Comparison of ENCODE assay signal across 1 cellular context in the genomic region with DNA sequence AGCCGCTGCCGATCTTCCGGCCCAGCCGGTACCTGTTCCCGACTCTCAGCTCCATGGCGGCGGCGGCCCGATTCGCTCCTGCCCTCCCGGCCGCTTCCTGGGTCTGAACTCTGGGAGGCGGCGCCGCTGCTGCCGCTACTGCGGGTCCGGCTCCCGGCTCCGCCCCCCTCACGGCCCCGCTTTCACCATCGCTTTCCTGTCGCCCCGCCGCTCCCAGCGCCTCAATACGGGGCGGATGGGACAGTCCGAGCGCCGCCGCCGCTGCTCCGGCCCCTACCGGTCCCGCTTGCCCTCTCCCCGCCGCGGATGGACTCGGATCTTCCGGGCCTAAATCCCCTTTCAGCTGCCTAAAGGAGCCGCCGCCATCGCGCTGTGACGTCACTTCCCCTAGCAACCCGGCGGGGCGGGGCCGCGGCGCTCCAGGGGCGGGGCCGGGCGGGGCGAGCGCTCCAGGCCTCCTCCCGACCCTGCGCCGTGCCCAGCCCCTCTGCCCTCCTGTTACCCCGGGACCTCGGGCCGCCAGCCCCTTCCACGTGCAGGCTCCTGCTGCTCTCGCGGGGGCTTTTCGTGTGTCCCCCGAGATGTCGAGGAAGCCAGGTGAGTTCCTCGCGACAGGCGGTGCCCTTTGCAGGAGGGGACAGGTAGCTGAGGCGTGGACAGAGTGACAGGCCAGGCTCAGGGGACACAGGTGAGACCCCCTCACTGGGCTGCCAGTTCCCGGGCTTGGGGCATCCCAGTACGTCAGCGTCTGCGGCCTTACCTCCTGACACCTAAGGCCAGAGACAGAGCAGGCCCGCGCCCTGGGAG.
TF ChIP-seq lines count a peak whose summit lies in the region.

A gene (minus strand): TSS at position 374 of the 807 bp plus-strand sequence. CDS start 319 bp downstream, at position 55.

TF ChIP-seq in WTC11, 78 proteins besides CTCF, POLR2A, EP300 and RAD21 (continued from another document):
- TF ChIP-seq, protein P1, sequence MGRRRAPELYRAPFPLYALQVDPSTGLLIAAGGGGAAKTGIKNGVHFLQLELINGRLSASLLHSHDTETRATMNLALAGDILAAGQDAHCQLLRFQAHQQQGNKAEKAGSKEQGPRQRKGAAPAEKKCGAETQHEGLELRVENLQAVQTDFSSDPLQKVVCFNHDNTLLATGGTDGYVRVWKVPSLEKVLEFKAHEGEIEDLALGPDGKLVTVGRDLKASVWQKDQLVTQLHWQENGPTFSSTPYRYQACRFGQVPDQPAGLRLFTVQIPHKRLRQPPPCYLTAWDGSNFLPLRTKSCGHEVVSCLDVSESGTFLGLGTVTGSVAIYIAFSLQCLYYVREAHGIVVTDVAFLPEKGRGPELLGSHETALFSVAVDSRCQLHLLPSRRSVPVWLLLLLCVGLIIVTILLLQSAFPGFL (CRISPR knock-in tag; IDR thresholded peaks at IDR 0.05; ENCODE audit: borderline replicate concordance), result no peak
- TF ChIP-seq, protein P2, sequence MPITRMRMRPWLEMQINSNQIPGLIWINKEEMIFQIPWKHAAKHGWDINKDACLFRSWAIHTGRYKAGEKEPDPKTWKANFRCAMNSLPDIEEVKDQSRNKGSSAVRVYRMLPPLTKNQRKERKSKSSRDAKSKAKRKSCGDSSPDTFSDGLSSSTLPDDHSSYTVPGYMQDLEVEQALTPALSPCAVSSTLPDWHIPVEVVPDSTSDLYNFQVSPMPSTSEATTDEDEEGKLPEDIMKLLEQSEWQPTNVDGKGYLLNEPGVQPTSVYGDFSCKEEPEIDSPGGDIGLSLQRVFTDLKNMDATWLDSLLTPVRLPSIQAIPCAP (CRISPR knock-in tag; IDR thresholded peaks at IDR 0.05), result no peak
- TF ChIP-seq ELF4 (CRISPR knock-in tag; IDR thresholded peaks at IDR 0.05; ENCODE audit: low read depth), result no peak
- peak; percentile 57; the same call in 1 of the 2 replicates for TF ChIP-seq TP53 (CRISPR knock-in tag; IDR thresholded peaks at IDR 0.05)
- TF ChIP-seq, protein P3, sequence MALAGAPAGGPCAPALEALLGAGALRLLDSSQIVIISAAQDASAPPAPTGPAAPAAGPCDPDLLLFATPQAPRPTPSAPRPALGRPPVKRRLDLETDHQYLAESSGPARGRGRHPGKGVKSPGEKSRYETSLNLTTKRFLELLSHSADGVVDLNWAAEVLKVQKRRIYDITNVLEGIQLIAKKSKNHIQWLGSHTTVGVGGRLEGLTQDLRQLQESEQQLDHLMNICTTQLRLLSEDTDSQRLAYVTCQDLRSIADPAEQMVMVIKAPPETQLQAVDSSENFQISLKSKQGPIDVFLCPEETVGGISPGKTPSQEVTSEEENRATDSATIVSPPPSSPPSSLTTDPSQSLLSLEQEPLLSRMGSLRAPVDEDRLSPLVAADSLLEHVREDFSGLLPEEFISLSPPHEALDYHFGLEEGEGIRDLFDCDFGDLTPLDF (CRISPR knock-in tag; IDR thresholded peaks at IDR 0.05), result no peak
- TF ChIP-seq TEAD4 (CRISPR knock-in tag; IDR thresholded peaks at IDR 0.05), result no peak
- 0 out of 2 replicates have a peak, but pooled peaks have one; percentile 36 for TF ChIP-seq ZBTB21 (CRISPR knock-in tag; IDR thresholded peaks at IDR 0.05; ENCODE audit: borderline replicate concordance)
- TF ChIP-seq, protein P4, sequence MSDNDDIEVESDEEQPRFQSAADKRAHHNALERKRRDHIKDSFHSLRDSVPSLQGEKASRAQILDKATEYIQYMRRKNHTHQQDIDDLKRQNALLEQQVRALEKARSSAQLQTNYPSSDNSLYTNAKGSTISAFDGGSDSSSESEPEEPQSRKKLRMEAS (CRISPR knock-in tag; IDR thresholded peaks at IDR 0.05), result peak; percentile 53
- TF ChIP-seq, protein P5, sequence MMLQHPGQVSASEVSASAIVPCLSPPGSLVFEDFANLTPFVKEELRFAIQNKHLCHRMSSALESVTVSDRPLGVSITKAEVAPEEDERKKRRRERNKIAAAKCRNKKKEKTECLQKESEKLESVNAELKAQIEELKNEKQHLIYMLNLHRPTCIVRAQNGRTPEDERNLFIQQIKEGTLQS (CRISPR knock-in tag; conservative IDR thresholded peaks at IDR 0.05), result no peak
- TF ChIP-seq OVOL2 (CRISPR knock-in tag; IDR thresholded peaks at IDR 0.05; ENCODE audit: borderline replicate concordance), result no peak
- TF ChIP-seq TEAD1 (CRISPR knock-in tag; IDR thresholded peaks at IDR 0.05), result 0 out of 2 replicates have a peak, but pooled peaks have one; percentile 30
- TF ChIP-seq ZNF263 (CRISPR knock-in tag; IDR thresholded peaks at IDR 0.05; ENCODE audit: low read depth), result no peak
- TF ChIP-seq, protein P6, sequence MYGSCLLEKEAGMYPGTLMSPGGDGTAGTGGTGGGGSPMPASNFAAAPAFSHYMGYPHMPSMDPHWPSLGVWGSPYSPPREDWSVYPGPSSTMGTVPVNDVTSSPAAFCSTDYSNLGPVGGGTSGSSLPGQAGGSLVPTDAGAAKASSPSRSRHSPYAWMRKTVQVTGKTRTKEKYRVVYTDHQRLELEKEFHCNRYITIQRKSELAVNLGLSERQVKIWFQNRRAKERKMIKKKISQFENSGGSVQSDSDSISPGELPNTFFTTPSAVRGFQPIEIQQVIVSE (CRISPR knock-in tag; IDR thresholded peaks at IDR 0.05; ENCODE audit: borderline replicate concordance), result no peak
- TF ChIP-seq ATF1 (CRISPR knock-in tag; IDR thresholded peaks at IDR 0.05), result no peak
- no peak for TF ChIP-seq EMX1 (CRISPR knock-in tag; IDR thresholded peaks at IDR 0.05)
- no peak for TF ChIP-seq SMAD3 (CRISPR knock-in tag; IDR thresholded peaks at IDR 0.05; ENCODE audit: borderline replicate concordance)
- TF ChIP-seq, protein P7, sequence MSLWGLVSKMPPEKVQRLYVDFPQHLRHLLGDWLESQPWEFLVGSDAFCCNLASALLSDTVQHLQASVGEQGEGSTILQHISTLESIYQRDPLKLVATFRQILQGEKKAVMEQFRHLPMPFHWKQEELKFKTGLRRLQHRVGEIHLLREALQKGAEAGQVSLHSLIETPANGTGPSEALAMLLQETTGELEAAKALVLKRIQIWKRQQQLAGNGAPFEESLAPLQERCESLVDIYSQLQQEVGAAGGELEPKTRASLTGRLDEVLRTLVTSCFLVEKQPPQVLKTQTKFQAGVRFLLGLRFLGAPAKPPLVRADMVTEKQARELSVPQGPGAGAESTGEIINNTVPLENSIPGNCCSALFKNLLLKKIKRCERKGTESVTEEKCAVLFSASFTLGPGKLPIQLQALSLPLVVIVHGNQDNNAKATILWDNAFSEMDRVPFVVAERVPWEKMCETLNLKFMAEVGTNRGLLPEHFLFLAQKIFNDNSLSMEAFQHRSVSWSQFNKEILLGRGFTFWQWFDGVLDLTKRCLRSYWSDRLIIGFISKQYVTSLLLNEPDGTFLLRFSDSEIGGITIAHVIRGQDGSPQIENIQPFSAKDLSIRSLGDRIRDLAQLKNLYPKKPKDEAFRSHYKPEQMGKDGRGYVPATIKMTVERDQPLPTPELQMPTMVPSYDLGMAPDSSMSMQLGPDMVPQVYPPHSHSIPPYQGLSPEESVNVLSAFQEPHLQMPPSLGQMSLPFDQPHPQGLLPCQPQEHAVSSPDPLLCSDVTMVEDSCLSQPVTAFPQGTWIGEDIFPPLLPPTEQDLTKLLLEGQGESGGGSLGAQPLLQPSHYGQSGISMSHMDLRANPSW (CRISPR knock-in tag; conservative IDR thresholded peaks at IDR 0.05; ENCODE audit: low read depth), result no peak
- TF ChIP-seq NFE2L1 (CRISPR knock-in tag; IDR thresholded peaks at IDR 0.05), result no peak
- TF ChIP-seq NR3C1 (CRISPR knock-in tag; conservative IDR thresholded peaks at IDR 0.05; ENCODE audit: low read depth), result no peak
- TF ChIP-seq, protein P8, sequence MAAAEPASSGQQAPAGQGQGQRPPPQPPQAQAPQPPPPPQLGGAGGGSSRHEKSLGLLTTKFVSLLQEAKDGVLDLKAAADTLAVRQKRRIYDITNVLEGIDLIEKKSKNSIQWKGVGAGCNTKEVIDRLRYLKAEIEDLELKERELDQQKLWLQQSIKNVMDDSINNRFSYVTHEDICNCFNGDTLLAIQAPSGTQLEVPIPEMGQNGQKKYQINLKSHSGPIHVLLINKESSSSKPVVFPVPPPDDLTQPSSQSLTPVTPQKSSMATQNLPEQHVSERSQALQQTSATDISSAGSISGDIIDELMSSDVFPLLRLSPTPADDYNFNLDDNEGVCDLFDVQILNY (CRISPR knock-in tag; IDR thresholded peaks at IDR 0.05), result peak; percentile 42; the same call in 1 of the 2 replicates
- TF ChIP-seq ZNF423 (CRISPR knock-in tag; IDR thresholded peaks at IDR 0.05), result no peak
- TF ChIP-seq, protein P9, sequence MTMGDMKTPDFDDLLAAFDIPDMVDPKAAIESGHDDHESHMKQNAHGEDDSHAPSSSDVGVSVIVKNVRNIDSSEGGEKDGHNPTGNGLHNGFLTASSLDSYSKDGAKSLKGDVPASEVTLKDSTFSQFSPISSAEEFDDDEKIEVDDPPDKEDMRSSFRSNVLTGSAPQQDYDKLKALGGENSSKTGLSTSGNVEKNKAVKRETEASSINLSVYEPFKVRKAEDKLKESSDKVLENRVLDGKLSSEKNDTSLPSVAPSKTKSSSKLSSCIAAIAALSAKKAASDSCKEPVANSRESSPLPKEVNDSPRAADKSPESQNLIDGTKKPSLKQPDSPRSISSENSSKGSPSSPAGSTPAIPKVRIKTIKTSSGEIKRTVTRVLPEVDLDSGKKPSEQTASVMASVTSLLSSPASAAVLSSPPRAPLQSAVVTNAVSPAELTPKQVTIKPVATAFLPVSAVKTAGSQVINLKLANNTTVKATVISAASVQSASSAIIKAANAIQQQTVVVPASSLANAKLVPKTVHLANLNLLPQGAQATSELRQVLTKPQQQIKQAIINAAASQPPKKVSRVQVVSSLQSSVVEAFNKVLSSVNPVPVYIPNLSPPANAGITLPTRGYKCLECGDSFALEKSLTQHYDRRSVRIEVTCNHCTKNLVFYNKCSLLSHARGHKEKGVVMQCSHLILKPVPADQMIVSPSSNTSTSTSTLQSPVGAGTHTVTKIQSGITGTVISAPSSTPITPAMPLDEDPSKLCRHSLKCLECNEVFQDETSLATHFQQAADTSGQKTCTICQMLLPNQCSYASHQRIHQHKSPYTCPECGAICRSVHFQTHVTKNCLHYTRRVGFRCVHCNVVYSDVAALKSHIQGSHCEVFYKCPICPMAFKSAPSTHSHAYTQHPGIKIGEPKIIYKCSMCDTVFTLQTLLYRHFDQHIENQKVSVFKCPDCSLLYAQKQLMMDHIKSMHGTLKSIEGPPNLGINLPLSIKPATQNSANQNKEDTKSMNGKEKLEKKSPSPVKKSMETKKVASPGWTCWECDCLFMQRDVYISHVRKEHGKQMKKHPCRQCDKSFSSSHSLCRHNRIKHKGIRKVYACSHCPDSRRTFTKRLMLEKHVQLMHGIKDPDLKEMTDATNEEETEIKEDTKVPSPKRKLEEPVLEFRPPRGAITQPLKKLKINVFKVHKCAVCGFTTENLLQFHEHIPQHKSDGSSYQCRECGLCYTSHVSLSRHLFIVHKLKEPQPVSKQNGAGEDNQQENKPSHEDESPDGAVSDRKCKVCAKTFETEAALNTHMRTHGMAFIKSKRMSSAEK (CRISPR knock-in tag; IDR thresholded peaks at IDR 0.05; ENCODE audit: borderline replicate concordance), result no peak
